In the genomic region with DNA sequence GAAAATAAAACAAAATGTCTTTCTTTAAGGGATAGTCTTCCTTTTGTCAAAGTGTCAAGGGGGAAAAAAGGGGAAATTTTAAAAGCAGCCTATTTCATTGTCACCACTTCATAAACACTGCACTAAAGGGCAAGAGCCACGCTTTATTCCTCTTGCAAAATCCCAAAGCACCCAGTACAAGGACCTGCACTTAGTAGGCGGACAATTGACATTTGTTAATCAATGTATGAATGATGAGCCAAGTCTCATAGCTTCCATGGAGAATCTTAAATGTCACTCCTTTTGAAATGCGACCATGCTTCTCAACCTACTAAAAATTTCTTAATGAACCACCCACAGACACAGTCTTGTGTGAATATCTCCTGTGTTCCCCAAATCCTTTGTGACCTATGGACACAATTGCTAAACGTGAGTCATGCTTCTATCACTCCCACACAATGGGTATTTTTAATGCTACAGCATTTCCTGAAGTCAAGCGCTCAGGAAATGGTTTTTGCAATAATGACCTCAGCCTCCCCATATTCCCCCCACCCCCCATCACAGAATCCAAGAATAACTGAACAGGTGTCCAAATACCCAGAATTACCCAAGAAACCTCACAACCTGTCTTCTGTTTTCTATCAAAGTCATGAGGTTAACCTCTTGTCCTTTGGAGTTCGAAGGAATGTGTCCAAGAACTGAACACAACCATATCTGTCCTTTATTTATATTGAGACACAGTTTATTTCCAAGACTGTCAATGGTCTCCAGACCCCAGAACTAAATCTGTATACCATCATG, we compare ENCODE assay signal across 1 cellular context.
A peak's percentile ranks its signal among the peaks of the same experiment; 100 is the strongest.
TF ChIP-seq lines count a peak whose summit lies in the region.

No MANE protein-coding gene starts in this region.

TF ChIP-seq in K562, 482 proteins besides CTCF, POLR2A, EP300 and RAD21 (continued from another document and continues in another):
- TF ChIP-seq, protein P1, sequence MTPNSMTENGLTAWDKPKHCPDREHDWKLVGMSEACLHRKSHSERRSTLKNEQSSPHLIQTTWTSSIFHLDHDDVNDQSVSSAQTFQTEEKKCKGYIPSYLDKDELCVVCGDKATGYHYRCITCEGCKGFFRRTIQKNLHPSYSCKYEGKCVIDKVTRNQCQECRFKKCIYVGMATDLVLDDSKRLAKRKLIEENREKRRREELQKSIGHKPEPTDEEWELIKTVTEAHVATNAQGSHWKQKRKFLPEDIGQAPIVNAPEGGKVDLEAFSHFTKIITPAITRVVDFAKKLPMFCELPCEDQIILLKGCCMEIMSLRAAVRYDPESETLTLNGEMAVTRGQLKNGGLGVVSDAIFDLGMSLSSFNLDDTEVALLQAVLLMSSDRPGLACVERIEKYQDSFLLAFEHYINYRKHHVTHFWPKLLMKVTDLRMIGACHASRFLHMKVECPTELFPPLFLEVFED (CRISPR knock-in tag; conservative IDR thresholded peaks at IDR 0.05) = no peak
- TF ChIP-seq, protein P2, sequence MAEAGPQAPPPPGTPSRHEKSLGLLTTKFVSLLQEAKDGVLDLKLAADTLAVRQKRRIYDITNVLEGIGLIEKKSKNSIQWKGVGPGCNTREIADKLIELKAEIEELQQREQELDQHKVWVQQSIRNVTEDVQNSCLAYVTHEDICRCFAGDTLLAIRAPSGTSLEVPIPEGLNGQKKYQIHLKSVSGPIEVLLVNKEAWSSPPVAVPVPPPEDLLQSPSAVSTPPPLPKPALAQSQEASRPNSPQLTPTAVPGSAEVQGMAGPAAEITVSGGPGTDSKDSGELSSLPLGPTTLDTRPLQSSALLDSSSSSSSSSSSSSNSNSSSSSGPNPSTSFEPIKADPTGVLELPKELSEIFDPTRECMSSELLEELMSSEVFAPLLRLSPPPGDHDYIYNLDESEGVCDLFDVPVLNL (CRISPR knock-in tag; IDR thresholded peaks at IDR 0.05; ENCODE audit: low read depth) = no peak
- TF ChIP-seq, protein P3, sequence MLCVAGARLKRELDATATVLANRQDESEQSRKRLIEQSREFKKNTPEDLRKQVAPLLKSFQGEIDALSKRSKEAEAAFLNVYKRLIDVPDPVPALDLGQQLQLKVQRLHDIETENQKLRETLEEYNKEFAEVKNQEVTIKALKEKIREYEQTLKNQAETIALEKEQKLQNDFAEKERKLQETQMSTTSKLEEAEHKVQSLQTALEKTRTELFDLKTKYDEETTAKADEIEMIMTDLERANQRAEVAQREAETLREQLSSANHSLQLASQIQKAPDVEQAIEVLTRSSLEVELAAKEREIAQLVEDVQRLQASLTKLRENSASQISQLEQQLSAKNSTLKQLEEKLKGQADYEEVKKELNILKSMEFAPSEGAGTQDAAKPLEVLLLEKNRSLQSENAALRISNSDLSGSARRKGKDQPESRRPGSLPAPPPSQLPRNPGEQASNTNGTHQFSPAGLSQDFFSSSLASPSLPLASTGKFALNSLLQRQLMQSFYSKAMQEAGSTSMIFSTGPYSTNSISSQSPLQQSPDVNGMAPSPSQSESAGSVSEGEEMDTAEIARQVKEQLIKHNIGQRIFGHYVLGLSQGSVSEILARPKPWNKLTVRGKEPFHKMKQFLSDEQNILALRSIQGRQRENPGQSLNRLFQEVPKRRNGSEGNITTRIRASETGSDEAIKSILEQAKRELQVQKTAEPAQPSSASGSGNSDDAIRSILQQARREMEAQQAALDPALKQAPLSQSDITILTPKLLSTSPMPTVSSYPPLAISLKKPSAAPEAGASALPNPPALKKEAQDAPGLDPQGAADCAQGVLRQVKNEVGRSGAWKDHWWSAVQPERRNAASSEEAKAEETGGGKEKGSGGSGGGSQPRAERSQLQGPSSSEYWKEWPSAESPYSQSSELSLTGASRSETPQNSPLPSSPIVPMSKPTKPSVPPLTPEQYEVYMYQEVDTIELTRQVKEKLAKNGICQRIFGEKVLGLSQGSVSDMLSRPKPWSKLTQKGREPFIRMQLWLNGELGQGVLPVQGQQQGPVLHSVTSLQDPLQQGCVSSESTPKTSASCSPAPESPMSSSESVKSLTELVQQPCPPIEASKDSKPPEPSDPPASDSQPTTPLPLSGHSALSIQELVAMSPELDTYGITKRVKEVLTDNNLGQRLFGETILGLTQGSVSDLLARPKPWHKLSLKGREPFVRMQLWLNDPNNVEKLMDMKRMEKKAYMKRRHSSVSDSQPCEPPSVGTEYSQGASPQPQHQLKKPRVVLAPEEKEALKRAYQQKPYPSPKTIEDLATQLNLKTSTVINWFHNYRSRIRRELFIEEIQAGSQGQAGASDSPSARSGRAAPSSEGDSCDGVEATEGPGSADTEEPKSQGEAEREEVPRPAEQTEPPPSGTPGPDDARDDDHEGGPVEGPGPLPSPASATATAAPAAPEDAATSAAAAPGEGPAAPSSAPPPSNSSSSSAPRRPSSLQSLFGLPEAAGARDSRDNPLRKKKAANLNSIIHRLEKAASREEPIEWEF (CRISPR knock-in tag; IDR thresholded peaks at IDR 0.05) = no peak
- no peak for TF ChIP-seq IRF1 (CRISPR knock-in tag; IDR thresholded peaks at IDR 0.05; ENCODE audit: borderline replicate concordance)
- no peak for TF ChIP-seq CCNT2 (IDR thresholded peaks at IDR 0.05; ENCODE audit: borderline replicate concordance, extremely low read depth, insufficient read length, low read depth, low read length)
- TF ChIP-seq ZC3H8 (IDR thresholded peaks at IDR 0.05) = no peak
- TF ChIP-seq, protein P4, sequence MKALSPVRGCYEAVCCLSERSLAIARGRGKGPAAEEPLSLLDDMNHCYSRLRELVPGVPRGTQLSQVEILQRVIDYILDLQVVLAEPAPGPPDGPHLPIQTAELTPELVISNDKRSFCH (CRISPR knock-in tag; IDR thresholded peaks at IDR 0.05) = no peak
- TF ChIP-seq, protein P4 (tag; IDR thresholded peaks at IDR 0.05) = 0 out of 2 replicates have a peak, but pooled peaks have one; percentile 30
- TF ChIP-seq PREB (CRISPR knock-in tag; IDR thresholded peaks at IDR 0.05) = no peak
- TF ChIP-seq TCF3 (CRISPR knock-in tag; IDR thresholded peaks at IDR 0.05) = peak; percentile 50
- TF ChIP-seq ZKSCAN1 (IDR thresholded peaks at IDR 0.05; ENCODE audit: low read depth, low read length) = peak; percentile 84; the same call in 1 of the 2 replicates
- TF ChIP-seq, protein P5, sequence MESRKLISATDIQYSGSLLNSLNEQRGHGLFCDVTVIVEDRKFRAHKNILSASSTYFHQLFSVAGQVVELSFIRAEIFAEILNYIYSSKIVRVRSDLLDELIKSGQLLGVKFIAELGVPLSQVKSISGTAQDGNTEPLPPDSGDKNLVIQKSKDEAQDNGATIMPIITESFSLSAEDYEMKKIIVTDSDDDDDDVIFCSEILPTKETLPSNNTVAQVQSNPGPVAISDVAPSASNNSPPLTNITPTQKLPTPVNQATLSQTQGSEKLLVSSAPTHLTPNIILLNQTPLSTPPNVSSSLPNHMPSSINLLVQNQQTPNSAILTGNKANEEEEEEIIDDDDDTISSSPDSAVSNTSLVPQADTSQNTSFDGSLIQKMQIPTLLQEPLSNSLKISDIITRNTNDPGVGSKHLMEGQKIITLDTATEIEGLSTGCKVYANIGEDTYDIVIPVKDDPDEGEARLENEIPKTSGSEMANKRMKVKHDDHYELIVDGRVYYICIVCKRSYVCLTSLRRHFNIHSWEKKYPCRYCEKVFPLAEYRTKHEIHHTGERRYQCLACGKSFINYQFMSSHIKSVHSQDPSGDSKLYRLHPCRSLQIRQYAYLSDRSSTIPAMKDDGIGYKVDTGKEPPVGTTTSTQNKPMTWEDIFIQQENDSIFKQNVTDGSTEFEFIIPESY (CRISPR knock-in tag; IDR thresholded peaks at IDR 0.05) = no peak
- no peak for TF ChIP-seq NKRF (IDR thresholded peaks at IDR 0.05; ENCODE audit: borderline replicate concordance)
- no peak for TF ChIP-seq NELFE (IDR thresholded peaks at IDR 0.05; ENCODE audit: insufficient read depth, insufficient read length)
- no peak for TF ChIP-seq MTA2 (IDR thresholded peaks at IDR 0.05; ENCODE audit: low read depth)
- TF ChIP-seq FOS (IDR thresholded peaks at IDR 0.05; ENCODE audit: extremely low read depth, insufficient read length) = peak; percentile 18
- peak; percentile 37; the same call in 1 of the 2 replicates for TF ChIP-seq ARID3A (IDR thresholded peaks at IDR 0.05; ENCODE audit: borderline replicate concordance, low read depth, low read length)
- no peak for TF ChIP-seq TCF7L2 (IDR thresholded peaks at IDR 0.05; ENCODE audit: low read depth, low read length)
- TF ChIP-seq CHD4 (IDR thresholded peaks at IDR 0.05; ENCODE audit: insufficient read depth, insufficient replicate concordance, low read depth, low read length, poor library complexity, severe bottlenecking) = no peak
- no peak for TF ChIP-seq BRD4 (IDR thresholded peaks at IDR 0.05)
- no peak for TF ChIP-seq MECOM (CRISPR knock-in tag; IDR thresholded peaks at IDR 0.05)
- TF ChIP-seq ZNF324 (CRISPR knock-in tag; IDR thresholded peaks at IDR 0.05) = no peak
- no peak for TF ChIP-seq HDAC6 (IDR thresholded peaks at IDR 0.05; ENCODE audit: low read depth, low read length)
- no peak for TF ChIP-seq KAT7 (CRISPR knock-in tag; IDR thresholded peaks at IDR 0.05; ENCODE audit: borderline replicate concordance)
- no peak for TF ChIP-seq ZC3H11A (IDR thresholded peaks at IDR 0.05; ENCODE audit: low read depth, low read length)
- TF ChIP-seq CBFA2T2 (conservative IDR thresholded peaks at IDR 0.05) = no peak
- TF ChIP-seq, protein P6, sequence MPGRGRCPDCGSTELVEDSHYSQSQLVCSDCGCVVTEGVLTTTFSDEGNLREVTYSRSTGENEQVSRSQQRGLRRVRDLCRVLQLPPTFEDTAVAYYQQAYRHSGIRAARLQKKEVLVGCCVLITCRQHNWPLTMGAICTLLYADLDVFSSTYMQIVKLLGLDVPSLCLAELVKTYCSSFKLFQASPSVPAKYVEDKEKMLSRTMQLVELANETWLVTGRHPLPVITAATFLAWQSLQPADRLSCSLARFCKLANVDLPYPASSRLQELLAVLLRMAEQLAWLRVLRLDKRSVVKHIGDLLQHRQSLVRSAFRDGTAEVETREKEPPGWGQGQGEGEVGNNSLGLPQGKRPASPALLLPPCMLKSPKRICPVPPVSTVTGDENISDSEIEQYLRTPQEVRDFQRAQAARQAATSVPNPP (IDR thresholded peaks at IDR 0.05; ENCODE audit: borderline replicate concordance, insufficient read depth, insufficient read length) = no peak
- TF ChIP-seq, protein P7, sequence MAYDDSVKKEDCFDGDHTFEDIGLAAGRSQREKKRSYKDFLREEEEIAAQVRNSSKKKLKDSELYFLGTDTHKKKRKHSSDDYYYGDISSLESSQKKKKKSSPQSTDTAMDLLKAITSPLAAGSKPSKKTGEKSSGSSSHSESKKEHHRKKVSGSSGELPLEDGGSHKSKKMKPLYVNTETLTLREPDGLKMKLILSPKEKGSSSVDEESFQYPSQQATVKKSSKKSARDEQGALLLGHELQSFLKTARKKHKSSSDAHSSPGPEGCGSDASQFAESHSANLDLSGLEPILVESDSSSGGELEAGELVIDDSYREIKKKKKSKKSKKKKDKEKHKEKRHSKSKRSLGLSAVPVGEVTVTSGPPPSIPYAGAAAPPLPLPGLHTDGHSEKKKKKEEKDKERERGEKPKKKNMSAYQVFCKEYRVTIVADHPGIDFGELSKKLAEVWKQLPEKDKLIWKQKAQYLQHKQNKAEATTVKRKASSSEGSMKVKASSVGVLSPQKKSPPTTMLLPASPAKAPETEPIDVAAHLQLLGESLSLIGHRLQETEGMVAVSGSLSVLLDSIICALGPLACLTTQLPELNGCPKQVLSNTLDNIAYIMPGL (CRISPR knock-in tag; IDR thresholded peaks at IDR 0.05) = no peak
- TF ChIP-seq GABPB2 (CRISPR knock-in tag; conservative IDR thresholded peaks at IDR 0.05) = no peak
- no peak for TF ChIP-seq MITF (IDR thresholded peaks at IDR 0.05)
- TF ChIP-seq ZNF41 (CRISPR knock-in tag; conservative IDR thresholded peaks at IDR 0.05) = no peak
